1 cellular context compared by ENCODE assay signal in the genomic region with DNA sequence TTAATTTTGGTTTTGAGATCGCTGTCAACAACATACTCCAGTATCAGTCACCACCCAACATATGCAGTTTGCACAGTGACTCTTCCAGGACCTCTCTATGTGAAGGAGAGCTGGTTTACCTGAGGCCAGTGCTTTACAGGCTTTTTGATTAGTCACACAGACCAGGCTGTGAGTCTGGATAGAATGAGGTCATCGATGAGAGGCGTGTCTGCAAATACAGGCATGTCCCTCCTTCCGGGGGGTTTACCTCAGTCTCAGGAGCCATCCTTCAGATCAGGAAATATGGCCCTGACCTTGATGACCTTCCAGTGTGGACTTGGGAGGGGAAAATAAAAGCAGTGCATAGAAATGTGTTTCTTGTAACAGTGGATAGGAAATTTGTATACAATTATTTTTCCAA.
TF ChIP-seq lines count a peak whose summit lies in the region.

No MANE protein-coding gene starts in this region.

TF ChIP-seq in H1, 55 proteins besides CTCF, POLR2A, EP300 and RAD21 (continued from another document):
- no peak for TF ChIP-seq BACH1 (IDR thresholded peaks at IDR 0.05; ENCODE audit: low read length)
- TF ChIP-seq ATF2 (IDR thresholded peaks at IDR 0.05; ENCODE audit: low read length) = no peak
- no peak for TF ChIP-seq TBP (IDR thresholded peaks at IDR 0.05; ENCODE audit: low read depth, low read length)
- TF ChIP-seq CHD7 (IDR thresholded peaks at IDR 0.05; ENCODE audit: insufficient replicate concordance, low read length) = no peak
TF ChIP-seq in H1: peak in this region for 0.
